8 cellular contexts compared by ENCODE assay signal in the genomic region with DNA sequence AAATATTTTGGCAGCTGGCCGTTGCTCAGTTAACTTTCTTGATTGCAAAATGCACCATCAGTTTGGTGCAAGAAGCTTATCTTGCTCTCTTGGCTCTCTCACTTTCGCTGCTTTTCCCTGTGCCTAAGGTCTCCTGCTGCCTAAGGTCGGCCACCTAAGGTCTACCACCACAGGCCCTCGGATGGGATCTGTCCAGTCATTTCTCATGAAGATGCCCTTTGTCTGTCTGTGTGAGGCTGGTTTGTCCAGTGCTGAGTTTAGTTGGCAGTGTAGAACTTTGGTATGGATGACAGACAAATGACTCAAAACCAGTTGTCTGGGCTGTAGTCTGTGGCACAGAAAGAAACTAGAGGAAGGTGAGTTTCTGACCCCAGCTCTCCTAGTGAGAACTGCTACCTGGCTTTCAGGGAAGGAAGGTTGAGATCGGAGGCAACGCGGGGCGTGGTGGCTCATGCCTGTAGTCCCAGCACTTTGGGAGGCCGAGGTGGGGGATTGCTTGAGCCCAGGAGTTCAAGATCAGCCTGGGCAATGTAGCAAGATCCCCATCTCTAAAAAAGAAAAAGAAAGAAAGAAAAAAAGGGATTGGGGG. TPM values are rescaled to one million over a fixed set of nuclear protein-coding genes. Genes with fewer than 3 reads are reported as not detected.
DNase-seq lines count a peak whose midpoint lies in the region; ATAC-seq, FAIRE-seq and TF ChIP-seq lines count a peak whose summit lies in the region.

No MANE protein-coding gene starts in this region.

- peaks cover 0 to 3% (median 0%) of the 10 kb centered on the region in 3 donors for H3K36me3 ChIP-seq in pancreas

- peak overlapping the region; percentile 65 for H3K4me3 ChIP-seq in GM12875 (ENCODE audit: low read depth, low read length)
- peak overlapping the region; percentile 5 to 88 (median 66) for H3K4me3 ChIP-seq in pancreas

- peak in 1 of 6 donors; percentile 47 for DNase-seq in pancreas
- no peak for DNase-seq in NCI-H446 treated with DMSO at 0.1 percent for 48 hours (lab: John Stamatoyannopoulos, UW)
- no peak for DNase-seq in iPS-NIHi7 (ENCODE audit: extremely low spot score)
- DNase-seq in NCI-H1092 treated with DMSO at 0.1 percent for 48 hours (lab: John Stamatoyannopoulos, UW) = no peak

- FAIRE-seq in pancreas (lab: Jason Lieb, UNC) = no peak

- TF ChIP-seq CTCF in GM12875 (IDR thresholded peaks at IDR 0.05; ENCODE audit: borderline replicate concordance, insufficient read depth, low read depth, low read length) = no peak
- TF ChIP-seq CTCF in pancreas (IDR thresholded peaks at IDR 0.05) = no peak

- ATAC-seq in SK-N-SH treated with all-trans-retinoic acid at 6 μM for 48 hours (peak; percentile 1; the same call in 1 of the 3 replicates), esophagus mucosa (peak; percentile 37), pancreas (no peak), GM21423 (IDR thresholded peaks at IDR 0.05; ENCODE audit: unreplicated experiment) (no peak)

- peaks cover 10 to 32% (median 14%) of the 10 kb centered on the region in 3 donors for H3K4me1 ChIP-seq in pancreas

- intact Hi-C loops in pancreas (cut with DNase I) = no loop called here

- H3K9me3 ChIP-seq in pancreas = no peaks in the 10 kb centered on the region

- no peaks in the 10 kb centered on the region for H3K27me3 ChIP-seq in pancreas

- WGBS in pancreas, 2 donors = 20 to 30% methylated on average over 9 of the region's 9 CpGs

- H3K27ac ChIP-seq in pancreas = peak overlapping the region; percentile 59 to 78 (median 74)

TF ChIP-seq in SK-N-SH treated with all-trans-retinoic acid at 6 μM for 48 hours, 23 proteins besides CTCF, POLR2A, EP300 and RAD21:
- TF ChIP-seq, protein P1, sequence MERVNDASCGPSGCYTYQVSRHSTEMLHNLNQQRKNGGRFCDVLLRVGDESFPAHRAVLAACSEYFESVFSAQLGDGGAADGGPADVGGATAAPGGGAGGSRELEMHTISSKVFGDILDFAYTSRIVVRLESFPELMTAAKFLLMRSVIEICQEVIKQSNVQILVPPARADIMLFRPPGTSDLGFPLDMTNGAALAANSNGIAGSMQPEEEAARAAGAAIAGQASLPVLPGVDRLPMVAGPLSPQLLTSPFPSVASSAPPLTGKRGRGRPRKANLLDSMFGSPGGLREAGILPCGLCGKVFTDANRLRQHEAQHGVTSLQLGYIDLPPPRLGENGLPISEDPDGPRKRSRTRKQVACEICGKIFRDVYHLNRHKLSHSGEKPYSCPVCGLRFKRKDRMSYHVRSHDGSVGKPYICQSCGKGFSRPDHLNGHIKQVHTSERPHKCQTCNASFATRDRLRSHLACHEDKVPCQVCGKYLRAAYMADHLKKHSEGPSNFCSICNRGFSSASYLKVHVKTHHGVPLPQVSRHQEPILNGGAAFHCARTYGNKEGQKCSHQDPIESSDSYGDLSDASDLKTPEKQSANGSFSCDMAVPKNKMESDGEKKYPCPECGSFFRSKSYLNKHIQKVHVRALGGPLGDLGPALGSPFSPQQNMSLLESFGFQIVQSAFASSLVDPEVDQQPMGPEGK (CRISPR knock-in tag; IDR thresholded peaks at IDR 0.05; ENCODE audit: borderline replicate concordance) = no peak
- TF ChIP-seq ARNTL (CRISPR knock-in tag; IDR thresholded peaks at IDR 0.05; ENCODE audit: borderline replicate concordance, low read depth) (no peak), RARB (CRISPR knock-in tag; IDR thresholded peaks at IDR 0.05) (no peak), ZFP3 (CRISPR knock-in tag; IDR thresholded peaks at IDR 0.05) (no peak), ZNF70 (CRISPR knock-in tag; IDR thresholded peaks at IDR 0.05) (no peak), ZFP30 (CRISPR knock-in tag; IDR thresholded peaks at IDR 0.05) (no peak), PPARA (CRISPR knock-in tag; IDR thresholded peaks at IDR 0.05; ENCODE audit: borderline replicate concordance) (no peak), BACH2 (CRISPR knock-in tag; IDR thresholded peaks at IDR 0.05; ENCODE audit: borderline replicate concordance) (no peak), SNAI2 (CRISPR knock-in tag; IDR thresholded peaks at IDR 0.05) (no peak), ZNF8 (CRISPR knock-in tag; IDR thresholded peaks at IDR 0.05) (no peak), ISL1 (CRISPR knock-in tag; IDR thresholded peaks at IDR 0.05) (no peak), ESRRG (CRISPR knock-in tag; IDR thresholded peaks at IDR 0.05) (no peak), CSDC2 (CRISPR knock-in tag; IDR thresholded peaks at IDR 0.05) (no peak), ZC3H10 (CRISPR knock-in tag; IDR thresholded peaks at IDR 0.05) (no peak), OSR1 (CRISPR knock-in tag; IDR thresholded peaks at IDR 0.05) (no peak)
- TF ChIP-seq, protein P2, sequence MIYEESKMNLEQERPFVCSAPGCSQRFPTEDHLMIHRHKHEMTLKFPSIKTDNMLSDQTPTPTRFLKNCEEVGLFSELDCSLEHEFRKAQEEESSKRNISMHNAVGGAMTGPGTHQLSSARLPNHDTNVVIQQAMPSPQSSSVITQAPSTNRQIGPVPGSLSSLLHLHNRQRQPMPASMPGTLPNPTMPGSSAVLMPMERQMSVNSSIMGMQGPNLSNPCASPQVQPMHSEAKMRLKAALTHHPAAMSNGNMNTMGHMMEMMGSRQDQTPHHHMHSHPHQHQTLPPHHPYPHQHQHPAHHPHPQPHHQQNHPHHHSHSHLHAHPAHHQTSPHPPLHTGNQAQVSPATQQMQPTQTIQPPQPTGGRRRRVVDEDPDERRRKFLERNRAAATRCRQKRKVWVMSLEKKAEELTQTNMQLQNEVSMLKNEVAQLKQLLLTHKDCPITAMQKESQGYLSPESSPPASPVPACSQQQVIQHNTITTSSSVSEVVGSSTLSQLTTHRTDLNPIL (CRISPR knock-in tag; IDR thresholded peaks at IDR 0.05; ENCODE audit: low read depth) = no peak
- TF ChIP-seq, protein P3, sequence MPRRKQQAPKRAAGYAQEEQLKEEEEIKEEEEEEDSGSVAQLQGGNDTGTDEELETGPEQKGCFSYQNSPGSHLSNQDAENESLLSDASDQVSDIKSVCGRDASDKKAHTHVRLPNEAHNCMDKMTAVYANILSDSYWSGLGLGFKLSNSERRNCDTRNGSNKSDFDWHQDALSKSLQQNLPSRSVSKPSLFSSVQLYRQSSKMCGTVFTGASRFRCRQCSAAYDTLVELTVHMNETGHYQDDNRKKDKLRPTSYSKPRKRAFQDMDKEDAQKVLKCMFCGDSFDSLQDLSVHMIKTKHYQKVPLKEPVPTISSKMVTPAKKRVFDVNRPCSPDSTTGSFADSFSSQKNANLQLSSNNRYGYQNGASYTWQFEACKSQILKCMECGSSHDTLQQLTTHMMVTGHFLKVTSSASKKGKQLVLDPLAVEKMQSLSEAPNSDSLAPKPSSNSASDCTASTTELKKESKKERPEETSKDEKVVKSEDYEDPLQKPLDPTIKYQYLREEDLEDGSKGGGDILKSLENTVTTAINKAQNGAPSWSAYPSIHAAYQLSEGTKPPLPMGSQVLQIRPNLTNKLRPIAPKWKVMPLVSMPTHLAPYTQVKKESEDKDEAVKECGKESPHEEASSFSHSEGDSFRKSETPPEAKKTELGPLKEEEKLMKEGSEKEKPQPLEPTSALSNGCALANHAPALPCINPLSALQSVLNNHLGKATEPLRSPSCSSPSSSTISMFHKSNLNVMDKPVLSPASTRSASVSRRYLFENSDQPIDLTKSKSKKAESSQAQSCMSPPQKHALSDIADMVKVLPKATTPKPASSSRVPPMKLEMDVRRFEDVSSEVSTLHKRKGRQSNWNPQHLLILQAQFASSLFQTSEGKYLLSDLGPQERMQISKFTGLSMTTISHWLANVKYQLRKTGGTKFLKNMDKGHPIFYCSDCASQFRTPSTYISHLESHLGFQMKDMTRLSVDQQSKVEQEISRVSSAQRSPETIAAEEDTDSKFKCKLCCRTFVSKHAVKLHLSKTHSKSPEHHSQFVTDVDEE (CRISPR knock-in tag; IDR thresholded peaks at IDR 0.05) = no peak
- TF ChIP-seq, protein P4, sequence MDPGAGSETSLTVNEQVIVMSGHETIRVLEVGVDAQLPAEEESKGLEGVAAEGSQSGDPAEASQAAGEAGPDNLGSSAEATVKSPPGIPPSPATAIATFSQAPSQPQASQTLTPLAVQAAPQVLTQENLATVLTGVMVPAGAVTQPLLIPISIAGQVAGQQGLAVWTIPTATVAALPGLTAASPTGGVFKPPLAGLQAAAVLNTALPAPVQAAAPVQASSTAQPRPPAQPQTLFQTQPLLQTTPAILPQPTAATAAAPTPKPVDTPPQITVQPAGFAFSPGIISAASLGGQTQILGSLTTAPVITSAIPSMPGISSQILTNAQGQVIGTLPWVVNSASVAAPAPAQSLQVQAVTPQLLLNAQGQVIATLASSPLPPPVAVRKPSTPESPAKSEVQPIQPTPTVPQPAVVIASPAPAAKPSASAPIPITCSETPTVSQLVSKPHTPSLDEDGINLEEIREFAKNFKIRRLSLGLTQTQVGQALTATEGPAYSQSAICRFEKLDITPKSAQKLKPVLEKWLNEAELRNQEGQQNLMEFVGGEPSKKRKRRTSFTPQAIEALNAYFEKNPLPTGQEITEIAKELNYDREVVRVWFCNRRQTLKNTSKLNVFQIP (CRISPR knock-in tag; IDR thresholded peaks at IDR 0.05; ENCODE audit: borderline replicate concordance, low read depth) = no peak

RNA-seq across cellular contexts. Expression of a gene that starts 2.6 kb away (rescaled TPM):
- total RNA-seq in esophagus mucosa (13.1 TPM), pancreas (10 to 100 TPM; 44.0 to 78.0 (median 55.5) TPM)
- polyA plus RNA-seq in pancreas = 10 to 100 TPM; 35.4 to 90.1 TPM

RNA-seq across cellular contexts. Expression of a gene that starts 59.5 kb away (rescaled TPM):
- total RNA-seq in esophagus mucosa (2.3 TPM), pancreas (10 to 100 TPM in 3 of 6 donors, 1 to 10 TPM in 3; 8.3 to 13.4 (median 10.5) TPM)
- polyA plus RNA-seq in pancreas = 1 to 10 TPM; 6.9 to 8.3 TPM

Comparison
In these comparisons a context has a peak if more than half of its experiments do, and no peak if none do; other contexts are left out.
1. ATAC-seq: peak in SK-N-SH treated with all-trans-retinoic acid at 6 μM for 48 hours (single experiment) and esophagus mucosa (single experiment); none in pancreas (0 of 4) and GM21423 (single experiment).